In genomic region chr4:17558941-17559708, GRCh38 we compare ENCODE assay signal across 32 cellular contexts. TPM values are rescaled to one million over a fixed set of nuclear protein-coding genes. Genes with fewer than 3 reads are reported as not detected.
"Had no signal": no experiment of that assay in that cellular context is flagged by ENCODE, and none has a peak within 500 bp of the region (broad histone marks: within the 10 kb centered on the region; RNA-seq: fewer than 3 reads in every experiment).

No MANE protein-coding gene starts in this region.

- DNase-seq: activated CD4-positive, alpha-beta memory T cell treated with anti-CD3 and anti-CD28 coated beads, Interleukin-2, amount 10 ng/mL, durations not matched to agents 7 days and 5 days; activated CD4-positive, alpha-beta T cell treated with anti-CD3 and anti-CD28 coated beads for 1 hour; activated CD4-positive, alpha-beta T cell treated with anti-CD3 and anti-CD28 coated beads for 48 hours; activated CD4-positive, CD25-positive, alpha-beta regulatory T cell; activated effector memory CD4-positive, alpha-beta T cell treated with anti-CD3 and anti-CD28 coated beads, Interleukin-2, amount 50 U/mL, for 16 hours; activated naive CD4-positive, alpha-beta T cell; activated naive CD4-positive, alpha-beta T cell treated with anti-CD3 and anti-CD28 coated beads, Interleukin-2, amount 50 U/mL, for 16 hours; activated naive CD8-positive, alpha-beta T cell treated with anti-CD3 and anti-CD28 coated beads for 36 hours; activated T-cell treated with anti-CD3 and anti-CD28 coated beads, Interleukin-2, amount 50 U/mL, for 1 hour; activated T-cell treated with anti-CD3 and anti-CD28 coated beads, Interleukin-2, amount 50 U/mL, for 72 hours; amniotic stem cell; aorta; brain microvascular endothelial cell; central memory CD4-positive, alpha-beta T cell; NCI-H1105; NCI-H1417 treated with DMSO at 0.1 percent for 48 hours; NCI-H1694 treated with DMSO at 0.1 percent for 48 hours; NCI-H2029; NCI-H345; NCI-H524 treated with DMSO at 0.1 percent for 48 hours; OCI-M1; Right ventricle myocardium superior; SW 1271; T-helper 1 cell; T-helper 2 cell; T-helper 9 cell had no signal

- H3K27ac ChIP-seq: brain microvascular endothelial cell, VCaP had no signal

- H3K27me3 ChIP-seq: brain microvascular endothelial cell had no signal

- H3K36me3 ChIP-seq: brain microvascular endothelial cell had no signal

- ATAC-seq: activated T-cell treated with anti-CD3 and anti-CD28 coated beads, Interleukin-2, amount 50 U/mL, for 72 hours; activated T-helper 17 cell treated with anti-CD3 and anti-CD28 coated beads, Interleukin-2, amount 50 U/mL, for 72 hours had no signal

RNA-seq across cellular contexts. Expression of gene CLRN2, which starts 44.2 kb away (rescaled TPM):
- total RNA-seq: activated CD4-positive, alpha-beta memory T cell treated with anti-CD3 and anti-CD28 coated beads, Interleukin-2, amount 10 ng/mL, durations not matched to agents 7 days and 5 days; activated CD8-positive, alpha-beta memory T cell treated with anti-CD3 and anti-CD28 coated beads for 36 hours; activated naive CD8-positive, alpha-beta T cell treated with anti-CD3 and anti-CD28 coated beads for 36 hours; activated T-cell treated with anti-CD3 and anti-CD28 coated beads, Interleukin-2, amount 50 U/mL, for 72 hours; activated T-helper 17 cell treated with anti-CD3 and anti-CD28 coated beads, Interleukin-2, amount 50 U/mL, for 72 hours; aorta; cerebellum; M059J; NCI-H460; Right ventricle myocardium superior had no signal
- polyA plus RNA-seq: aorta had no signal
